ENCODE assay signal across 1 cellular context in the genomic region with DNA sequence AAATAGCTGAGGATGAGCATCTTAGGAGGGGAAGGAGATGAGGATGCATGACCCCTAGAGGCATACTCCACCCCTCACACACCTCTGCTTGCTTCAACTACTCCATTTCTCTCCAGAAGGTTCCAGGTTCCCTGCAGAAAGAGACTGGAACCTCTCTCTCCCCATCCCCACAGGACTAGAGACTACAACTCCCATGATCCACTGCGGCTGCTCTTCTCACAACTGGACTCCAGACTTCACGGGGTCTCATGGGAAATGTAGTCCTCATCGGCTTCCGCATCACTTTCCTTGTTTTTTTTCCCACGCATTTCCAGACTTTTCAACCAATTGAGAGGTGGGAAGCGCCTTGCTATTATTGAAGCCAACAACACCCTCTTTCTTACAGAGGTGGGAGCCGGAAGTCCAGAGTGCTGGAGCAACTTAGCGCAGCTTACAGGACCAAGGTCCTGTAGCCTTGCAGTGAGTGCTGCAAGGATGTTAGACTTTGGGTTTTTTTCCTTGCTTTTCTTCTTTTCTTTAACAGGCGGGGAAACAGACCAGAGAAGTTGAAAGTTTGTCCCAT.
TF ChIP-seq lines count a peak whose summit lies in the region.

No MANE protein-coding gene starts in this region.

TF ChIP-seq in endothelial cell of umbilical vein, 7 proteins besides CTCF, POLR2A, EP300 and RAD21:
- TF ChIP-seq, protein P1, sequence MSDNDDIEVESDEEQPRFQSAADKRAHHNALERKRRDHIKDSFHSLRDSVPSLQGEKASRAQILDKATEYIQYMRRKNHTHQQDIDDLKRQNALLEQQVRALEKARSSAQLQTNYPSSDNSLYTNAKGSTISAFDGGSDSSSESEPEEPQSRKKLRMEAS (IDR thresholded peaks at IDR 0.05; ENCODE audit: insufficient read depth, insufficient read length): no peak
- TF ChIP-seq MYC (IDR thresholded peaks at IDR 0.05; ENCODE audit: low read depth, low read length): no peak
- no peak for TF ChIP-seq FOS (IDR thresholded peaks at IDR 0.05; ENCODE audit: borderline replicate concordance, insufficient read depth, low read length)
- TF ChIP-seq EZH2 (IDR thresholded peaks at IDR 0.05; ENCODE audit: borderline replicate concordance, low read depth, low read length, severe bottlenecking): no peak
- no peak for TF ChIP-seq POLR2AphosphoS5 (IDR thresholded peaks at IDR 0.05; ENCODE audit: insufficient read depth, low read depth, low read length)
- TF ChIP-seq JUN (IDR thresholded peaks at IDR 0.05; ENCODE audit: borderline replicate concordance, insufficient read depth, insufficient read length, low read depth): no peak
- no peak for TF ChIP-seq GATA2 (IDR thresholded peaks at IDR 0.05; ENCODE audit: insufficient read depth, insufficient read length, low read depth, low read length)
